ENCODE assay signal across 17 cellular contexts in the genomic region with DNA sequence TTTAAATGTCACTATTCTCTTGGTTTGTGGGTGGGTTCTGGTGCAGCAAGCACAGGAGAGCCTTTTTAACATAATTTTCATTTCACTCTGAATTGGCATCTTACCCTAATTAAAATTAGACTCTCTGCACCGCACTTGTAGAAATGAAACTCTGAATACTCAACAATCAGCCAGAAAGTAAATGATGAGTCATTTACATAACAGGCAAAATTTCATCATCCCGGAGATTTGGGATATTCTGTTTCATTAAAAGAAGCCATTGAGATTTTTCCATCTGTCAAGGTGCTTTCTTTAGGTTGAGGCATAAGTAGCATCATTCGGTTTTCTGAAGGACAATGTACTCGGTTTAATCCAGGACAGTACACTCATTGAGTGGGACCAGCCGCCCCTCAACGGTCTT.
DNase-seq lines count a peak whose midpoint lies in the region; ATAC-seq, FAIRE-seq and TF ChIP-seq lines count a peak whose summit lies in the region.
"Had no signal": no experiment of that assay in that cellular context is flagged by ENCODE, and none has a peak within 500 bp of the region (broad histone marks: within the 10 kb centered on the region; RNA-seq: fewer than 3 reads in every experiment).

No MANE protein-coding gene starts in this region.

- H3K27me3 Mint-ChIP-seq in HFFc6 (ENCODE audit: insufficient read depth) (peaks cover 2% of the 10 kb centered on the region; the same call in 1 of the 2 replicates), immature natural killer cell (ENCODE audit: low read depth in 3 of 3) (peaks cover 1 to 7% (median 2%) of the 10 kb centered on the region in 3 donors)
- H3K27me3 Mint-ChIP-seq: activated CD8-positive, alpha-beta T cell treated with anti-CD3 and anti-CD28 coated beads for 36 hours had no signal

- 80% methylated on average over 6 of the region's 6 CpGs for WGBS in GM12878 (ENCODE audit: insufficient coverage, insufficient replicate concordance, low lambda C conversion rate, missing lambda C conversion rate)

- peak overlapping the region; percentile 36; the same call in 1 of the 2 replicates for H3K27ac Mint-ChIP-seq in HFFc6
- peak overlapping the region in 5 of 6 donors; percentile 19 to 81 (median 24) for H3K27ac Mint-ChIP-seq in immature natural killer cell

- H3K4me3 ChIP-seq in AG10803 (ENCODE audit: low read length), result no peak overlapping the region
- no peak overlapping the region for H3K4me3 ChIP-seq in GM12878
- H3K4me3 ChIP-seq: BLaER1 treated with 17β-estradiol and CSF1 and Interleukin-3, amounts not matched to agents 10 nM and 100 nM; gastrocnemius medialis had no signal

- intact Hi-C loops in GM12878 (cut with micrococcal nuclease; ENCODE audit: unreplicated experiment), result no loop called here

- H3K9me3 ChIP-seq in GM12878 (replicated peaks; ENCODE audit: control insufficient read depth, insufficient read depth, low read length), result no peaks in the 10 kb centered on the region; the same call in 2 of the 3 replicates
- H3K9me3 ChIP-seq: gastrocnemius medialis had no signal

- no peak overlapping the region for H3K4me2 ChIP-seq in GM12878 (ENCODE audit: control insufficient read depth, insufficient read depth)

- H3K4me3 Mint-ChIP-seq in HFFc6, result peak overlapping the region; percentile 61
- H3K4me3 Mint-ChIP-seq in immature natural killer cell, result no peak overlapping the region
- H3K4me3 Mint-ChIP-seq: activated CD8-positive, alpha-beta T cell treated with anti-CD3 and anti-CD28 coated beads for 36 hours; stimulated activated memory B cell treated with anti-CD40 and anti-IgM and Interleukin-4, amounts not matched to agents 10 μg/mL and 1 μg/mL and 100 μg/mL, for 72 hours had no signal

- no TSS peak for BruUV-seq in GM12878 (replicated peaks; lab: Mats Ljungman, UMichigan)

- peaks cover 51% of the 10 kb centered on the region for H3K4me1 Mint-ChIP-seq in HFFc6 (ENCODE audit: low read depth)
- peaks cover 40 to 68% of the 10 kb centered on the region in 2 donors for H3K4me1 Mint-ChIP-seq in immature natural killer cell

- TF ChIP-seq CTCF in AG10803 (conservative IDR thresholded peaks at IDR 0.05; ENCODE audit: low read length) (no peak), HFFc6 (IDR thresholded peaks at IDR 0.05) (no peak), GM12878 (IDR thresholded peaks at IDR 0.05 in 2 of 3, conservative IDR thresholded peaks at IDR 0.05 in 1 of 3; ENCODE audit: control insufficient read depth in 2 of 3, extremely low read depth in 1 of 3, insufficient read depth in 1 of 3, low read depth in 3 of 3, low read length in 3 of 3) (no peak)

- no peaks in the 10 kb centered on the region for H4K20me1 ChIP-seq in GM12878 (ENCODE audit: control insufficient read depth, insufficient read depth)

- H3K4me1 ChIP-seq in GM12878 (ENCODE audit: control insufficient read depth, insufficient read depth, low read length), result peaks cover 27% of the 10 kb centered on the region

- H3K36me3 Mint-ChIP-seq in HFFc6 (ENCODE audit: low read depth), result peaks cover 24% of the 10 kb centered on the region
- peaks cover 4 to 5% (median 4%) of the 10 kb centered on the region in 3 donors for H3K36me3 Mint-ChIP-seq in immature natural killer cell

- SMC1A ChIA-PET in GM12878 (lab: Charles Lee; ENCODE audit: uncharacterized antibody, unreplicated experiment), result interaction anchor here (1.2 to 1.5 kb wide), 3 partner anchors 11 to 69 kb away, joined by 3 to 6 read pairs (median 5); no protein-coding TSS in a partner anchor

- H3K36me3 ChIP-seq in GM12878 (ENCODE audit: control insufficient read depth in 2 of 2, insufficient read depth in 2 of 2, low read length in 1 of 2), result peaks cover 12 to 27% of the 10 kb centered on the region in 2 experiments
- H3K36me3 ChIP-seq: gastrocnemius medialis had no signal

- FAIRE-seq in GM12878 (lab: Jason Lieb, UNC), result no peak
- FAIRE-seq in RCC 7860 (lab: Jason Lieb, UNC), result no peak
- FAIRE-seq: islet of Langerhans had no signal

- peaks cover 28% of the 10 kb centered on the region for H3K79me2 ChIP-seq in GM12878 (ENCODE audit: control insufficient read depth, insufficient read depth, low read length)

- no peak overlapping the region for H3K9ac ChIP-seq in GM12878 (ENCODE audit: control insufficient read depth, insufficient read depth, low read length)
- H3K9ac ChIP-seq: BLaER1 treated with 17β-estradiol and CSF1 and Interleukin-3, amounts not matched to agents 10 nM and 100 nM had no signal

- DNase-seq in AG10803 (ENCODE audit: low read depth) (peak; percentile 60), HFFc6 (peak; percentile 12), GM12878 (ENCODE audit: low read depth, low spot score) (no peak), immature natural killer cell (no peak), RCC 7860 (ENCODE audit: low spot score) (no peak), DMS 273 (lab: John Stamatoyannopoulos, UW; ENCODE audit: unreplicated experiment) (no peak)
- DNase-seq in stimulated activated CD4-positive, alpha-beta T cell treated with anti-CD3 and anti-CD28 coated beads, Interleukin-1b, Interleukin-23, amount 100 ng/mL, for 48 hours, result no peak
- DNase-seq: activated CD8-positive, alpha-beta T cell treated with anti-CD3 and anti-CD28 coated beads for 36 hours; activated naive CD4-positive, alpha-beta T cell; gastrocnemius medialis; GDM1; NCI-H1105 treated with DMSO at 0.1 percent for 48 hours; NCI-H510A treated with DMSO at 0.1 percent for 48 hours had no signal

- RAD21 ChIA-PET in GM12878 (lab: Charles Lee; ENCODE audit: unreplicated experiment), result no interaction called here

- CTCF ChIA-PET in GM12878 (lab: Yijun Ruan, JAX), result interaction anchor here (1.5 kb wide), 1 partner anchor 11 kb away, joined by 4 read pairs; no protein-coding TSS in a partner anchor

- in situ Hi-C loops in GM12878 (cut with MboI), result no loop called here

- TF ChIP-seq RAD21 in GM12878 (IDR thresholded peaks at IDR 0.05; ENCODE audit: insufficient read depth, low read depth, low read length), result no peak

- no peaks in the 10 kb centered on the region for H3K27me3 ChIP-seq in GM12878 (replicated peaks in 1 of 2; ENCODE audit: control insufficient read depth in 2 of 2, insufficient read depth in 2 of 2, low read length in 1 of 2)
- H3K27me3 ChIP-seq: BLaER1 treated with 17β-estradiol and CSF1 and Interleukin-3, amounts not matched to agents 10 nM and 100 nM; gastrocnemius medialis had no signal

- H2AFZ ChIP-seq in GM12878 (ENCODE audit: control insufficient read depth, low read depth, low read length), result no peak overlapping the region

- TF ChIP-seq EP300 in GM12878 (IDR thresholded peaks at IDR 0.05; ENCODE audit: borderline replicate concordance in 1 of 2, control insufficient read depth in 1 of 2, low read depth in 2 of 2, low read length in 2 of 2), result no peak

- no peaks in the 10 kb centered on the region for H3K9me3 Mint-ChIP-seq in HFFc6
- peaks cover 0 to 1% (median 0%) of the 10 kb centered on the region in 6 donors for H3K9me3 Mint-ChIP-seq in immature natural killer cell
- H3K9me3 Mint-ChIP-seq: activated CD8-positive, alpha-beta T cell treated with anti-CD3 and anti-CD28 coated beads for 36 hours; stimulated activated memory B cell treated with anti-CD40 and anti-IgM and Interleukin-4, amounts not matched to agents 10 μg/mL and 1 μg/mL and 100 μg/mL, for 72 hours had no signal

- ATAC-seq in GM12878 (no peak), GM19397 (IDR thresholded peaks at IDR 0.05; ENCODE audit: unreplicated experiment) (no peak)
- ATAC-seq: activated CD8-positive, alpha-beta T cell treated with anti-CD3 and anti-CD28 coated beads for 36 hours; gastrocnemius medialis; stimulated activated memory B cell treated with anti-CD40 and anti-IgM and Interleukin-4, amounts not matched to agents 10 μg/mL and 1 μg/mL and 100 μg/mL, for 72 hours had no signal

- POLR2A ChIA-PET in GM12878 (lab: Charles Lee), result no interaction called here

- H3K27ac ChIP-seq in GM12878 (ENCODE audit: control insufficient read depth, insufficient read depth), result no peak overlapping the region
- H3K27ac ChIP-seq: BLaER1 treated with 17β-estradiol and CSF1 and Interleukin-3, amounts not matched to agents 10 nM and 100 nM had no signal

- TF ChIP-seq POLR2A in GM12878 (IDR thresholded peaks at IDR 0.05; ENCODE audit: low read depth, low read length), result peak; percentile 3; the same call in 1 of the 2 replicates

TF ChIP-seq in GM12878, 131 proteins besides CTCF, POLR2A, EP300 and RAD21 (continues in another document):
- TF ChIP-seq CBFB (IDR thresholded peaks at IDR 0.05; ENCODE audit: low read depth) (no peak), TCF7 (IDR thresholded peaks at IDR 0.05; ENCODE audit: borderline replicate concordance) (no peak), ZZZ3 (IDR thresholded peaks at IDR 0.05; ENCODE audit: control insufficient read depth, insufficient read length, low read depth) (no peak), BRCA1 (IDR thresholded peaks at IDR 0.05; ENCODE audit: low read depth, low read length) (no peak), BCL11A (IDR thresholded peaks at IDR 0.05; ENCODE audit: low read depth, low read length) (no peak), IRF3 (IDR thresholded peaks at IDR 0.05) (no peak), HDAC6 (IDR thresholded peaks at IDR 0.05; ENCODE audit: unreplicated experiment) (no peak), SUPT20H (IDR thresholded peaks at IDR 0.05; ENCODE audit: borderline replicate concordance, control insufficient read depth, low read depth, low read length) (no peak), FOXK2 (IDR thresholded peaks at IDR 0.05) (no peak), ZNF217 (IDR thresholded peaks at IDR 0.05) (no peak)

Comparison
In these comparisons a context has a peak if more than half of its experiments do, and no peak if none do; other contexts are left out.
1. DNase-seq: peak in AG10803 (single experiment) and HFFc6 (single experiment); none in GM12878 (single experiment), immature natural killer cell (0 of 3), RCC 7860 (single experiment), DMS 273 (single experiment) and stimulated activated CD4-positive, alpha-beta T cell treated with anti-CD3 and anti-CD28 coated beads, Interleukin-1b, Interleukin-23, amount 100 ng/mL, for 48 hours (single experiment).